1 cellular context compared by ENCODE assay signal in the genomic region with DNA sequence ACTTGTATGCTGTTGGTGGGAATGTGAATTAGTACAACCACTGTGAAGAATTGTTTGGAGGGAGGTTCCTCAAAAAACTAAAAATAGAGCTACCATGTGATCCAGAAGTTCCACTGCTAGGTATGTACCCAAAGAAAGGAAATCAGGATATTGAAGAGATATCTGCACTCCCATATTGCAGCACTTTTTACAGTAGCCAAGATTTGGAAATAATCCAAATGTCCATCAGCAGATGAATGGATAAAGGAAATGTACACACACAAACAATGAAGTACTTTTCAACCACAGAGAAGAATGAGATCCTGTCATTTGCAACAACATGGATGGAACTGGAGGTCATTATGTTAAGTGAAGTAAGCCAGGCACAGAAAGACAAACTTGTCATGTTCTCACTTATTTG.
TF ChIP-seq lines count a peak whose summit lies in the region.

No MANE protein-coding gene starts in this region.

TF ChIP-seq in endothelial cell of umbilical vein, 7 proteins besides CTCF, POLR2A, EP300 and RAD21:
- TF ChIP-seq MAX (IDR thresholded peaks at IDR 0.05; ENCODE audit: insufficient read depth, insufficient read length) (no peak), JUN (IDR thresholded peaks at IDR 0.05; ENCODE audit: borderline replicate concordance, insufficient read depth, insufficient read length, low read depth) (no peak), POLR2AphosphoS5 (IDR thresholded peaks at IDR 0.05; ENCODE audit: insufficient read depth, low read depth, low read length) (no peak), EZH2 (IDR thresholded peaks at IDR 0.05; ENCODE audit: borderline replicate concordance, low read depth, low read length, severe bottlenecking) (no peak), GATA2 (IDR thresholded peaks at IDR 0.05; ENCODE audit: insufficient read depth, insufficient read length, low read depth, low read length) (no peak)
